In genomic region chr20:37355252-37356180, GRCh38 we compare ENCODE assay signal across 15 cellular contexts. TPM values are rescaled to one million over a fixed set of nuclear protein-coding genes. Genes with fewer than 3 reads are reported as not detected.
A peak's percentile ranks its signal among the peaks of the same experiment; 100 is the strongest.
DNase-seq lines count a peak whose midpoint lies in the region; ATAC-seq and TF ChIP-seq lines count a peak whose summit lies in the region.
"Had no signal": no experiment of that assay in that cellular context is flagged by ENCODE, and none has a peak within 500 bp of the region (broad histone marks: within the 10 kb centered on the region; RNA-seq: fewer than 3 reads in every experiment).

No MANE protein-coding gene starts in this region.

- H3K4me1 Mint-ChIP-seq in neural progenitor cell, result peaks cover 32% of the 10 kb centered on the region

- peaks cover 86% of the 10 kb centered on the region for H3K79me2 ChIP-seq in neural progenitor cell (ENCODE audit: low read depth)

- TF ChIP-seq CTCF in neural progenitor cell (IDR thresholded peaks at IDR 0.05), result no peak
- no peak for TF ChIP-seq CTCF in upper lobe of right lung (IDR thresholded peaks at IDR 0.05)

- H2AFZ ChIP-seq in neural progenitor cell (replicated peaks), result no peak overlapping the region

- intact Hi-C loops in right cardiac atrium (cut with DNase I), result no loop called here
- intact Hi-C loops in left cardiac atrium (cut with DNase I), result no loop called here
- intact Hi-C loops in upper lobe of right lung (cut with DNase I), result no loop called here

- H3K27me3 ChIP-seq in right cardiac atrium (ENCODE audit: control insufficient read depth, insufficient read depth) (no peaks in the 10 kb centered on the region), duodenal mucosa (ENCODE audit: control insufficient read depth in 1 of 2, insufficient read depth in 2 of 2, low read length in 2 of 2) (no peaks in the 10 kb centered on the region), neural progenitor cell (no peaks in the 10 kb centered on the region), upper lobe of right lung (no peaks in the 10 kb centered on the region)
- H3K27me3 ChIP-seq: SJCRH30, upper lobe of left lung had no signal

- peaks cover 12% of the 10 kb centered on the region for H3K36me3 Mint-ChIP-seq in neural progenitor cell
- H3K36me3 Mint-ChIP-seq: activated CD4-positive, alpha-beta memory T cell treated with anti-CD3 and anti-CD28 coated beads for 36 hours had no signal

- H4K20me1 ChIP-seq in neural progenitor cell (ENCODE audit: low read depth), result peaks cover 99% of the 10 kb centered on the region

- no peaks in the 10 kb centered on the region for H3K9me3 Mint-ChIP-seq in neural progenitor cell
- H3K9me3 Mint-ChIP-seq: activated CD4-positive, alpha-beta memory T cell treated with anti-CD3 and anti-CD28 coated beads for 36 hours had no signal

- H3K27ac ChIP-seq in right cardiac atrium (ENCODE audit: low read length) (no peak overlapping the region), duodenal mucosa (ENCODE audit: low read depth, low read length) (peak overlapping the region; percentile 61), neural progenitor cell (no peak overlapping the region), upper lobe of right lung (no peak overlapping the region)
- H3K27ac ChIP-seq: SJCRH30 had no signal

- H3K9me3 ChIP-seq in right cardiac atrium (ENCODE audit: control insufficient read depth, low read length), result no peaks in the 10 kb centered on the region
- no peaks in the 10 kb centered on the region for H3K9me3 ChIP-seq in duodenal mucosa (ENCODE audit: control insufficient read depth in 1 of 2, low read length in 2 of 2)
- no peaks in the 10 kb centered on the region for H3K9me3 ChIP-seq in neural progenitor cell (ENCODE audit: low read depth)
- H3K9me3 ChIP-seq in upper lobe of right lung, result no peaks in the 10 kb centered on the region
- H3K9me3 ChIP-seq: SJCRH30, upper lobe of left lung had no signal

- H3F3A ChIP-seq in neural progenitor cell (ENCODE audit: low read depth), result no peaks in the 10 kb centered on the region

- ATAC-seq in right cardiac atrium (no peak), left cardiac atrium (no peak), upper lobe of right lung (no peak), HG03460 (IDR thresholded peaks at IDR 0.05; ENCODE audit: unreplicated experiment) (no peak)

- H3K4me3 ChIP-seq in right cardiac atrium (ENCODE audit: low read length) (no peak overlapping the region), duodenal mucosa (ENCODE audit: low read depth in 1 of 2, low read length in 2 of 2) (peak overlapping the region; percentile 56), neural progenitor cell (no peak overlapping the region), upper lobe of right lung (no peak overlapping the region)
- H3K4me3 ChIP-seq: SJCRH30, upper lobe of left lung had no signal

- H3K36me3 ChIP-seq in duodenal mucosa (ENCODE audit: control insufficient read depth in 1 of 2, insufficient read depth in 2 of 2, low read length in 2 of 2) (peaks cover 19 to 36% of the 10 kb centered on the region in 2 donors), neural progenitor cell (no peaks in the 10 kb centered on the region), upper lobe of right lung (no peaks in the 10 kb centered on the region)
- H3K36me3 ChIP-seq: SJCRH30 had no signal

- H3K27ac Mint-ChIP-seq in neural progenitor cell, result peak overlapping the region; percentile 63
- H3K27ac Mint-ChIP-seq: activated CD4-positive, alpha-beta memory T cell treated with anti-CD3 and anti-CD28 coated beads for 36 hours had no signal

- no peak overlapping the region for H3K4me2 ChIP-seq in neural progenitor cell

- peak overlapping the region in 1 of 2 donors; percentile 73 for H3K9ac ChIP-seq in duodenal mucosa (ENCODE audit: low read depth in 1 of 2, low read length in 2 of 2)
- H3K9ac ChIP-seq in neural progenitor cell, result no peak overlapping the region

- H3K27me3 Mint-ChIP-seq in neural progenitor cell (ENCODE audit: insufficient read depth, low read depth), result peaks cover 6% of the 10 kb centered on the region
- H3K27me3 Mint-ChIP-seq: activated CD4-positive, alpha-beta memory T cell treated with anti-CD3 and anti-CD28 coated beads for 36 hours had no signal

- H3K4me3 Mint-ChIP-seq in neural progenitor cell, result no peak overlapping the region
- H3K4me3 Mint-ChIP-seq: activated CD4-positive, alpha-beta memory T cell treated with anti-CD3 and anti-CD28 coated beads for 36 hours had no signal

- H3K4me1 ChIP-seq in right cardiac atrium (ENCODE audit: control insufficient read depth, insufficient read depth, low read length) (peaks cover 5% of the 10 kb centered on the region), duodenal mucosa (ENCODE audit: control insufficient read depth in 1 of 2, insufficient read depth in 2 of 2, low read length in 2 of 2) (peaks cover 61 to 63% of the 10 kb centered on the region in 2 donors), neural progenitor cell (peaks cover 3% of the 10 kb centered on the region), upper lobe of right lung (peaks cover 32% of the 10 kb centered on the region)

- WGBS in right cardiac atrium, result 88% methylated on average over 15 of the region's 15 CpGs

- peak in 2 of 3 donors; percentile 25 to 30 for DNase-seq in right cardiac atrium
- DNase-seq in left cardiac atrium, result no peak
- no peak for DNase-seq in neural progenitor cell (ENCODE audit: low spot score)
- DNase-seq in upper lobe of right lung, result peak; percentile 28
- no peak for DNase-seq in LoVo (ENCODE audit: low spot score)
- DNase-seq in NCI-H187 (lab: John Stamatoyannopoulos, UW), result no peak
- DNase-seq: activated CD4-positive, alpha-beta memory T cell treated with anti-CD3 and anti-CD28 coated beads for 36 hours; effector CD4-positive, alpha-beta T cell; NCI-H2171; NK-92 treated with Interleukin-12 subunit alpha and Interleukin-12 subunit beta, amount 100 ng/mL, for 24 hours; SJCRH30; stimulated activated CD4-positive, alpha-beta T cell treated with anti-CD3 and anti-CD28 coated beads, Interleukin-15, amount 100 ng/mL, for 24 hours had no signal

RNA-seq across cellular contexts. Expression of gene SRC, which starts 9.6 kb away (rescaled TPM):
- total RNA-seq in right cardiac atrium (10 to 100 TPM; 11.8 to 14.0 (median 13.4) TPM), left cardiac atrium (10 to 100 TPM in 1 of 2 donors, 1 to 10 TPM in 1; 9.2 to 10.2 TPM), neural progenitor cell (ENCODE audit: low replicate concordance) (15.4 and 47.4 TPM in 2 replicates), upper lobe of right lung (64.0 TPM)
- polyA plus RNA-seq in right cardiac atrium, result 9.5 TPM

Comparison
In these comparisons a context has a peak if more than half of its experiments do, and no peak if none do; other contexts are left out.
1. DNase-seq: peak in right cardiac atrium (2 of 3) and upper lobe of right lung (single experiment); none in left cardiac atrium (single experiment), neural progenitor cell (single experiment), LoVo (single experiment) and NCI-H187 (0 of 2).
2. H3K4me3 ChIP-seq: peak in duodenal mucosa (2 of 2); none in right cardiac atrium (single experiment), neural progenitor cell (single experiment) and upper lobe of right lung (single experiment).